Comparison of ENCODE assay signal across 8 cellular contexts in genomic region chr4:25842229-25842840, GRCh38. TPM values are rescaled to one million over a fixed set of nuclear protein-coding genes. Genes with fewer than 3 reads are reported as not detected.
DNase-seq lines count a peak whose midpoint lies in the region; ATAC-seq and TF ChIP-seq lines count a peak whose summit lies in the region.

No MANE protein-coding gene starts in this region.

- H3K9me3 Mint-ChIP-seq in chondrocyte (ENCODE audit: low read depth), result no peaks in the 10 kb centered on the region

- H3K4me1 Mint-ChIP-seq in chondrocyte (ENCODE audit: low read depth), result peaks cover 8% of the 10 kb centered on the region

- H3K27ac ChIP-seq in ovary, result no peak overlapping the region

- H3F3A ChIP-seq in Loucy (ENCODE audit: low read depth), result no peaks in the 10 kb centered on the region

- WGBS in ovary, 3 donors, result 53 to 69% (median 66%) methylated on average over 5 of the region's 5 CpGs

- H3K4me3 Mint-ChIP-seq in chondrocyte (ENCODE audit: unreplicated experiment), result no peak overlapping the region

- no peaks in the 10 kb centered on the region for H3K27me3 Mint-ChIP-seq in chondrocyte (ENCODE audit: low read depth)

- H3K4me1 ChIP-seq in Loucy (ENCODE audit: insufficient read depth, low read length, poor library complexity, severe bottlenecking) (no peaks in the 10 kb centered on the region), ovary (ENCODE audit: insufficient read depth) (no peaks in the 10 kb centered on the region)

- TF ChIP-seq EP300 in ovary (IDR thresholded peaks at IDR 0.05), result no peak

- H3K4me3 ChIP-seq in GM12864 (ENCODE audit: low read depth, low read length), result no peak overlapping the region
- no peak overlapping the region for H3K4me3 ChIP-seq in Loucy (ENCODE audit: low read length, poor library complexity, severe bottlenecking)
- H3K4me3 ChIP-seq in ovary, result no peak overlapping the region

- H3K36me3 ChIP-seq in Loucy (ENCODE audit: insufficient read depth, low read length) (no peaks in the 10 kb centered on the region), ovary (no peaks in the 10 kb centered on the region)

- TF ChIP-seq POLR2A in ovary (IDR thresholded peaks at IDR 0.05), result no peak

- H4K20me1 ChIP-seq in Loucy (ENCODE audit: insufficient read depth, low read length, poor library complexity, severe bottlenecking), result no peaks in the 10 kb centered on the region

- H3K79me2 ChIP-seq in Loucy (ENCODE audit: insufficient read depth, low read length), result no peaks in the 10 kb centered on the region

- H3K9me3 ChIP-seq in Loucy (ENCODE audit: insufficient read depth, low read depth, low read length), result no peaks in the 10 kb centered on the region
- no peaks in the 10 kb centered on the region for H3K9me3 ChIP-seq in ovary

- no peak overlapping the region for H3K9ac ChIP-seq in Loucy (ENCODE audit: low read depth, low read length, poor library complexity, severe bottlenecking)

- no peaks in the 10 kb centered on the region for H3K27me3 ChIP-seq in Loucy (ENCODE audit: insufficient read depth, low read length, poor library complexity, severe bottlenecking)
- H3K27me3 ChIP-seq in ovary, result no peaks in the 10 kb centered on the region

- H3K36me3 Mint-ChIP-seq in chondrocyte (ENCODE audit: low read depth), result peaks cover 8% of the 10 kb centered on the region

- no peaks in the 10 kb centered on the region for H3K9me2 ChIP-seq in Loucy (replicated peaks; ENCODE audit: low read depth, low read length)

- DNase-seq in GM12864 (ENCODE audit: low read depth) (no peak), chondrocyte (ENCODE audit: low spot score) (no peak), mucosa of gallbladder (ENCODE audit: low spot score) (no peak), LoVo (ENCODE audit: low spot score) (no peak), ovary (no peak)

- no peak overlapping the region for H3K27ac Mint-ChIP-seq in chondrocyte (ENCODE audit: unreplicated experiment)

- H2AFZ ChIP-seq in Loucy (ENCODE audit: low read length), result no peak overlapping the region

- no peak overlapping the region for H3K4me2 ChIP-seq in Loucy (ENCODE audit: low read depth, low read length, poor library complexity, severe bottlenecking)

- ATAC-seq in GM21528 (IDR thresholded peaks at IDR 0.05; ENCODE audit: low FRiP score, unreplicated experiment) (peak; percentile 83), HG03439 (IDR thresholded peaks at IDR 0.05; ENCODE audit: unreplicated experiment) (no peak)

- intact Hi-C loops in ovary (cut with DNase I), result no loop called here

- TF ChIP-seq CTCF in GM12864 (IDR thresholded peaks at IDR 0.05; ENCODE audit: low read depth, low read length, missing control alignments), result peak; percentile 31
- peak; percentile 45 for TF ChIP-seq CTCF in Loucy (conservative IDR thresholded peaks at IDR 0.05; ENCODE audit: low read length)
- TF ChIP-seq CTCF in chondrocyte (IDR thresholded peaks at IDR 0.05), result peak; percentile 27
- TF ChIP-seq CTCF in ovary (IDR thresholded peaks at IDR 0.05), result no peak

RNA-seq across cellular contexts. Expression of gene SEL1L3, which starts 20.5 kb away (rescaled TPM):
- total RNA-seq in chondrocyte (30.3 to 33.5 TPM (median 31.1 TPM) in 3 replicates), mucosa of gallbladder (221 TPM), ovary (10 to 100 TPM in 3 of 7 donors, 1 to 10 TPM in 4; 5.0 to 27.7 (median 8.3) TPM)
- polyA plus RNA-seq in ovary, result 10 to 100 TPM in 1 of 2 donors, 1 to 10 TPM in 1; 4.4 to 19.2 TPM

Comparison
In these comparisons a context has a peak if more than half of its experiments do, and no peak if none do; other contexts are left out.
1. CTCF ChIP-seq: peak in GM12864 (single experiment), Loucy (single experiment) and chondrocyte (single experiment); none in ovary (0 of 3).